24 cellular contexts compared by ENCODE assay signal in the genomic region with DNA sequence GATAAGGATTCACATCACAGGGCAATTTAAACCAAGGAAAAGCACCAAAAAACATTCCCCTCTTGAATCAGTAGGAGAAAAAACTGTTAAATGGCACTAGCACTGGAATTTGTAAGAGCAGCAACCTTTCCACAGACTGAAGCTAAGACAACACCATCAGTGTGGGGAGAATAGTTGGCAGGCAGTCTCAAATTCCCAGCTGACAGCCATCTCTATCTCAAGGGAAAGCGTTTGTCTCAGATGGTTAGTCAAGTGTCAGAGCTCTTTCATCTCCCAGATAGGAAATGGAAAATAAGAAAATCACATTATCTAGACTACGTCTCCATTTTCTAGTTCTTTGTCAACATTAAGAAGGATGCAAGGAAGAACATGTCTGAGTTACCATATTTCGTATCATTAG.
DNase-seq lines count a peak whose midpoint lies in the region; ATAC-seq and TF ChIP-seq lines count a peak whose summit lies in the region.
"Had no signal": no experiment of that assay in that cellular context is flagged by ENCODE, and none has a peak within 500 bp of the region (broad histone marks: within the 10 kb centered on the region; RNA-seq: fewer than 3 reads in every experiment).

No MANE protein-coding gene starts in this region.

- no peaks in the 10 kb centered on the region for H3K36me3 ChIP-seq in right atrium auricular region
- H3K36me3 ChIP-seq: MG63 had no signal

- no peaks in the 10 kb centered on the region for H3K4me1 ChIP-seq in right atrium auricular region

- H3K27me3 ChIP-seq in dorsolateral prefrontal cortex (peaks cover 0 to 9% (median 0%) of the 10 kb centered on the region in 45 donors), right atrium auricular region (no peaks in the 10 kb centered on the region)

- H3K4me3 ChIP-seq in dorsolateral prefrontal cortex: no peak overlapping the region
- H3K4me3 ChIP-seq in lower leg skin (ENCODE audit: low read depth, poor library complexity, severe bottlenecking): no peak overlapping the region
- H3K4me3 ChIP-seq in right atrium auricular region: no peak overlapping the region
- H3K4me3 ChIP-seq: GM12878, GM23248, K562, MG63, SK-N-MC had no signal

- DNase-seq in Caki2 (ENCODE audit: low read depth) (peak; percentile 79), NCI-H226 (peak; percentile 61), kidney tubule cell (ENCODE audit: low spot score) (peak; percentile 52), pons (ENCODE audit: low spot score) (peak; percentile 37), dorsolateral prefrontal cortex (no peak), lower leg skin (ENCODE audit: low spot score in 2 of 2) (no peak), right atrium auricular region (ENCODE audit: low spot score) (no peak)
- DNase-seq: DND-41, GM23248, H9, HFFc6, MG63, NCI-H1694 treated with DMSO at 0.1 percent for 48 hours, NCI-H345, NCI-H524 treated with DMSO at 0.1 percent for 48 hours, RPMI8226, SHP77, SW 1271 had no signal

- no peak for ATAC-seq in GM19328 (IDR thresholded peaks at IDR 0.05; ENCODE audit: unreplicated experiment)
- ATAC-seq: GM12878, HepG2, K562 had no signal

- H3K9me3 ChIP-seq in right atrium auricular region: no peaks in the 10 kb centered on the region
- H3K9me3 ChIP-seq: MG63 had no signal

- no peak for TF ChIP-seq POLR2A in lower leg skin (IDR thresholded peaks at IDR 0.05)

- no peak overlapping the region for H3K27ac ChIP-seq in dorsolateral prefrontal cortex
- no peak overlapping the region for H3K27ac ChIP-seq in right atrium auricular region
- H3K27ac ChIP-seq: GM23248, HL-60, SK-N-MC had no signal

- 46 to 55% methylated on average over 3 of the region's 3 CpGs for WGBS in lower leg skin, 2 donors

- no peak for TF ChIP-seq CTCF in dorsolateral prefrontal cortex (IDR thresholded peaks at IDR 0.05 in 54 of 56, conservative IDR thresholded peaks at IDR 0.05 in 2 of 56; ENCODE audit: low read depth in 1 of 56, partially characterized antibody in 56 of 56)
- TF ChIP-seq CTCF in lower leg skin (IDR thresholded peaks at IDR 0.05): no peak
- TF ChIP-seq CTCF in right atrium auricular region (IDR thresholded peaks at IDR 0.05): no peak

- intact Hi-C loops in dorsolateral prefrontal cortex (cut with DNase I): no loop called here
- intact Hi-C loops in lower leg skin (cut with DNase I; ENCODE audit: low total_unique reads): no loop called here

- in situ Hi-C loops in Caki2 (cut with HindIII; ENCODE audit: low pct_unique_long_range_greater_than_20kb, low sequenced_read_pairs): no loop called here

Comparison
In these comparisons a context has a peak if more than half of its experiments do, and no peak if none do; other contexts are left out.
1. DNase-seq: peak in Caki2 (single experiment), NCI-H226 (single experiment), kidney tubule cell (single experiment) and pons (single experiment); none in dorsolateral prefrontal cortex (0 of 10), lower leg skin (0 of 2) and right atrium auricular region (single experiment).